Comparison of ENCODE assay signal across 8 cellular contexts in the genomic region with DNA sequence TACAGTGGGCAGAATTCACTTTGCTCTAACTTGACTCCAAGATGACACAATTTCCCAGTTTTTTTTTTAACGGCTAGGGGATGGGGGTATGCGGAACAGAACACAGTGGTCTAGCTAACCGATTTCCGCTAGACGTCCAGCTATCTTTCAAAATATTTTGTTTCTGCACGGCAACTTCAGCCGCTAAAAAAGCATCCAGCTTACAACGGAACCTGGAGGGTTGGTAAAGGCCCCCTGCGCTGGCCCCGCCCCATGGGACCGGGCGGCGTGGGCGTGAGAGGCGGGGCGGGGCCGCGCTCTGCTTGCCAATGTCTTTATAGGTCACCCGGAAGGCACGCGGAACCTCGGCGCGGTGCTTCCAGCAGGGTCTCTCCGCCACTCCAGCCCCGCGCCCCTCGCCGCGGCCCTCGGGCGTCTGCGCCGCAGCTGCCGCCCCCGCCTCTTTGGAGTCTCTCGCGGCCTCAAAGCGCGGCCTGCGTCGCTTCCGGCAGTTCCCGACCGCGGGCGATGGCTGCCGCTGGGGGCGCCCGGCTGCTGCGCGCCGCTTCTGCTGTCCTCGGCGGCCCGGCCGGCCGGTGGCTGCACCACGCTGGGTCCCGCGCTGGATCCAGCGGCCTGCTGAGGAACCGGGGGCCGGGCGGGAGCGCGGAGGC. TPM values are rescaled to one million over a fixed set of nuclear protein-coding genes. Genes with fewer than 3 reads are reported as not detected.
DNase-seq lines count a peak whose midpoint lies in the region; ATAC-seq lines count a peak whose summit lies in the region.

A gene with protein sequence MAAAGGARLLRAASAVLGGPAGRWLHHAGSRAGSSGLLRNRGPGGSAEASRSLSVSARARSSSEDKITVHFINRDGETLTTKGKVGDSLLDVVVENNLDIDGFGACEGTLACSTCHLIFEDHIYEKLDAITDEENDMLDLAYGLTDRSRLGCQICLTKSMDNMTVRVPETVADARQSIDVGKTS (plus strand): TSS at position 335 of the 653 bp plus-strand sequence. CDS start 173 bp downstream, at position 508.

- DNase-seq in NCI-H1436 (lab: John Stamatoyannopoulos, UW) (peak; percentile 68), NCI-H1436 treated with DMSO at 0.1 percent for 48 hours (lab: John Stamatoyannopoulos, UW) (no peak), NCI-H1694 (lab: John Stamatoyannopoulos, UW) (peak; percentile 16), T1000 (lab: John Stamatoyannopoulos, UW) (peak; percentile 50), astrocyte of the hippocampus (ENCODE audit: low read depth, low spot score) (peak; percentile 93), hypothalamus (lab: John Stamatoyannopoulos, UW) (peak in 49 of 51 donors; percentile 37 to 93 (median 77)), sciatic nerve (ENCODE audit: low spot score) (peak; percentile 86)

- intact Hi-C loops in sciatic nerve (cut with DNase I), result loop anchor here (10.0 kb wide), 1 partner anchor 225 kb away; no protein-coding TSS in a partner anchor

- ATAC-seq in HG02852 (IDR thresholded peaks at IDR 0.05; ENCODE audit: unreplicated experiment), result peak; percentile 84
- peak; percentile 87 for ATAC-seq in sciatic nerve

RNA-seq across cellular contexts. Expression of the gene that starts here (rescaled TPM):
- total RNA-seq in sciatic nerve, result 10.5 TPM
